Comparison of ENCODE assay signal across 1 cellular context in genomic region chr9:84277646-84278045, GRCh38.
TF ChIP-seq lines count a peak whose summit lies in the region.

No MANE protein-coding gene starts in this region.

TF ChIP-seq in IMR-90, 13 proteins besides CTCF, POLR2A, EP300 and RAD21 (continued from another document):
- TF ChIP-seq USF2 (IDR thresholded peaks at IDR 0.05; ENCODE audit: low read depth, low read length) = no peak
- TF ChIP-seq FOS (IDR thresholded peaks at IDR 0.05; ENCODE audit: low read depth, low read length) = no peak; the same call in 1 of the 2 replicates
- no peak for TF ChIP-seq NFE2L2 (IDR thresholded peaks at IDR 0.05; ENCODE audit: low read depth, low read length)
- TF ChIP-seq RFX5 (IDR thresholded peaks at IDR 0.05; ENCODE audit: low read depth, low read length) = no peak
- no peak for TF ChIP-seq ELK1 (IDR thresholded peaks at IDR 0.05; ENCODE audit: borderline replicate concordance, low read depth, low read length)
- no peak for TF ChIP-seq SMC3 (IDR thresholded peaks at IDR 0.05; ENCODE audit: low read depth, low read length)
- no peak for TF ChIP-seq BHLHE40 (IDR thresholded peaks at IDR 0.05; ENCODE audit: low read depth, low read length)
- TF ChIP-seq MXI1 (IDR thresholded peaks at IDR 0.05; ENCODE audit: borderline replicate concordance, low read depth, low read length) = no peak
- no peak for TF ChIP-seq CHD1 (IDR thresholded peaks at IDR 0.05; ENCODE audit: low read depth, low read length)
- no peak for TF ChIP-seq MAZ (IDR thresholded peaks at IDR 0.05; ENCODE audit: borderline replicate concordance, low read depth, low read length)
- no peak for TF ChIP-seq CEBPB (IDR thresholded peaks at IDR 0.05; ENCODE audit: low read depth, low read length)
- no peak for TF ChIP-seq MAFK (IDR thresholded peaks at IDR 0.05; ENCODE audit: low read depth, low read length)
